In genomic region chr5:78983601-78984000, GRCh38 we compare ENCODE assay signal across 8 cellular contexts. TPM values are rescaled to one million over a fixed set of nuclear protein-coding genes. Genes with fewer than 3 reads are reported as not detected.
A peak's percentile ranks its signal among the peaks of the same experiment; 100 is the strongest.
DNase-seq lines count a peak whose midpoint lies in the region; ATAC-seq and TF ChIP-seq lines count a peak whose summit lies in the region.

No MANE protein-coding gene starts in this region.

- peaks cover 6% of the 10 kb centered on the region for H3K79me2 ChIP-seq in smooth muscle cell (ENCODE audit: low read depth)

- H3K27ac ChIP-seq in SK-N-MC = no peak overlapping the region
- H3K27ac ChIP-seq in smooth muscle cell (ENCODE audit: low read depth) = no peak overlapping the region

- DNase-seq in SK-N-MC (ENCODE audit: low read depth, low spot score) (no peak), foreskin fibroblast (no peak), smooth muscle cell (lab: John Stamatoyannopoulos, UW; ENCODE audit: unreplicated experiment) (no peak), G401 (ENCODE audit: low spot score) (no peak), Kasumi-1 (lab: John Stamatoyannopoulos, UW) (no peak), GM19238 (ENCODE audit: insufficient read length, low spot score) (no peak)

- no peaks in the 10 kb centered on the region for H3F3A ChIP-seq in smooth muscle cell (ENCODE audit: low read depth)

- no peaks in the 10 kb centered on the region for H4K20me1 ChIP-seq in smooth muscle cell (ENCODE audit: low read depth)

- peak; percentile 13 for TF ChIP-seq POLR2A in GM19099 (IDR thresholded peaks at IDR 0.05; ENCODE audit: extremely low read depth, insufficient read length, low read depth)

- peak overlapping the region; percentile 84 for H3K4me2 ChIP-seq in smooth muscle cell

- in situ Hi-C loops in G401 (cut with HindIII; ENCODE audit: low sequenced_read_pairs) = no loop called here

- H3K9me3 ChIP-seq in SK-N-MC (ENCODE audit: low read depth, low read length) = no peaks in the 10 kb centered on the region
- no peaks in the 10 kb centered on the region for H3K9me3 ChIP-seq in smooth muscle cell (replicated peaks; ENCODE audit: low read depth)

- peaks cover 8% of the 10 kb centered on the region for H3K27me3 ChIP-seq in smooth muscle cell (ENCODE audit: low read depth)

- H3K4me3 ChIP-seq in SK-N-MC (peak overlapping the region; percentile 89), foreskin fibroblast (ENCODE audit: low read depth in 1 of 2, low read length in 2 of 2) (peak overlapping the region; percentile 70 to 82), smooth muscle cell (peak overlapping the region; percentile 90)

- peak overlapping the region; percentile 86 for H2AFZ ChIP-seq in smooth muscle cell (ENCODE audit: low read depth)

- peaks cover 15% of the 10 kb centered on the region for H3K4me1 ChIP-seq in smooth muscle cell (ENCODE audit: low read depth)

- H3K36me3 ChIP-seq in SK-N-MC (ENCODE audit: insufficient read depth, low read length) (no peaks in the 10 kb centered on the region), smooth muscle cell (ENCODE audit: low read depth) (no peaks in the 10 kb centered on the region)

- TF ChIP-seq CTCF in foreskin fibroblast (IDR thresholded peaks at IDR 0.05; ENCODE audit: low read depth, low read length) (no peak), smooth muscle cell (IDR thresholded peaks at IDR 0.05; ENCODE audit: borderline replicate concordance, insufficient read depth, poor library complexity, severe bottlenecking) (no peak)

- H3K9ac ChIP-seq in SK-N-MC (ENCODE audit: insufficient read length) (no peak overlapping the region), smooth muscle cell (ENCODE audit: low read depth) (no peak overlapping the region)

- 79% methylated on average over 5 of the region's 5 CpGs for WGBS in smooth muscle cell (ENCODE audit: low lambda C conversion rate)

- no peak for ATAC-seq in HG02763 (IDR thresholded peaks at IDR 0.05; ENCODE audit: unreplicated experiment)

RNA-seq across cellular contexts. Expression of gene ARSB, which starts 1.5 kb away (rescaled TPM):
- 23.2 and 27.3 TPM in 2 replicates for total RNA-seq in smooth muscle cell
- 10.8 and 17.5 TPM in 2 replicates for polyA plus RNA-seq in smooth muscle cell
- total RNA-seq in G401 (2014; rRNA removed; shearing (Covaris generic)) = 10.6 and 22.2 TPM in 2 replicates
